Comparison of ENCODE assay signal across 20 cellular contexts in genomic region chr14:30719137-30719536, GRCh38.
"Had no signal": no experiment of that assay in that cellular context is flagged by ENCODE, and none has a peak within 500 bp of the region (broad histone marks: within the 10 kb centered on the region; RNA-seq: fewer than 3 reads in every experiment).

No MANE protein-coding gene starts in this region.

- H3K27me3 ChIP-seq: dorsolateral prefrontal cortex, esophagus muscularis mucosa, foreskin keratinocyte, gastroesophageal sphincter, heart left ventricle, hepatocyte, left lung had no signal

- H3K9me3 ChIP-seq: esophagus muscularis mucosa, gastroesophageal sphincter, left lung, lower lobe of right lung had no signal

- ATAC-seq: foreskin keratinocyte, gastroesophageal sphincter, heart left ventricle, left cardiac atrium, left lung, left ventricle myocardium superior, lower lobe of right lung had no signal

- H3K27ac ChIP-seq: coronary artery, dorsolateral prefrontal cortex, esophagus muscularis mucosa, foreskin keratinocyte, gastroesophageal sphincter, heart left ventricle, hepatocyte, left lung, lower lobe of right lung had no signal

- H3K4me1 Mint-ChIP-seq: immature natural killer cell had no signal

- H3K4me1 ChIP-seq: esophagus muscularis mucosa, foreskin keratinocyte, gastroesophageal sphincter, left lung, lower lobe of right lung had no signal

- H3K4me3 ChIP-seq: coronary artery, dorsolateral prefrontal cortex, esophagus muscularis mucosa, gastroesophageal sphincter, heart left ventricle, hepatocyte, left lung, lower lobe of right lung had no signal

- H2AFZ ChIP-seq: hepatocyte had no signal

- H3K79me2 ChIP-seq: hepatocyte had no signal

- H3K4me2 ChIP-seq: hepatocyte had no signal

- H3K4me3 Mint-ChIP-seq: immature natural killer cell had no signal

- DNase-seq: dermis blood vessel endothelial cell; dorsolateral prefrontal cortex; effector CD4-positive, alpha-beta T cell; effector memory CD4-positive, alpha-beta T cell; foreskin keratinocyte; heart left ventricle; hypothalamus; immature natural killer cell; left cardiac atrium; left lung; left ventricle myocardium superior; lower lobe of right lung; midbrain had no signal

- H3K9me3 Mint-ChIP-seq: immature natural killer cell had no signal

- FAIRE-seq: endothelial cell of umbilical vein, frontal cortex, keratinocyte had no signal
